11 cellular contexts compared by ENCODE assay signal in the genomic region with DNA sequence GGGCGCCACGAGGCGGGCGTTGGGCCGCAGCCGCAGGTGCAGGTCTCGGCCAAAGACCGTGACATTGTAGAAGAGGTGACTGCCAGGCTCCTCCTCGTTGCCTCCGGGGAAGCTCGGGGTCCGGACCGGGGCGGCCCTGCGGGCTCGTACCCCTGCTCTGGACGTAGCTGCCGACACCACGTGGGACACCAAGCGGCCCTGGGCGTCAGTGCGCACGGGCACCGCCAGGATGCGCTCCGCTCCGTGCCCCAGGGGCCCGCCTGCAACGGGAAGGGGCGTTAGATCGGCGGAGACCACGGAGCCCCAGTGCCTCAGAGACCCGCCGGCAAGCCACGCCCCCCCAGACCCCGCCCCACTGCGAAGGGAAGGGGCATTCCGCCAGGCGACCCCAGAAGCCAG. TPM values are rescaled to one million over a fixed set of nuclear protein-coding genes. Genes with fewer than 3 reads are reported as not detected.
DNase-seq lines count a peak whose midpoint lies in the region; ATAC-seq and TF ChIP-seq lines count a peak whose summit lies in the region.
"Had no signal": no experiment of that assay in that cellular context is flagged by ENCODE, and none has a peak within 500 bp of the region (broad histone marks: within the 10 kb centered on the region; RNA-seq: fewer than 3 reads in every experiment).

No MANE protein-coding gene starts in this region.

- TF ChIP-seq CTCF in Panc1 (IDR thresholded peaks at IDR 0.05) (no peak; the same call in 1 of the 2 replicates), gastroesophageal sphincter (IDR thresholded peaks at IDR 0.05) (peak in 3 of 4 experiments; percentile 51 to 80 (median 72)), prostate gland (IDR thresholded peaks at IDR 0.05) (peak in 2 of 4 experiments; percentile 28 to 30)

- no peaks in the 10 kb centered on the region; the same call in 1 of the 2 replicates for H3K27me3 ChIP-seq in Panc1 (ENCODE audit: control insufficient read depth, insufficient read depth, low read length)
- H3K27me3 ChIP-seq in gastroesophageal sphincter = peaks cover 69% of the 10 kb centered on the region
- peaks cover 10% of the 10 kb centered on the region for H3K27me3 ChIP-seq in prostate gland (replicated peaks; ENCODE audit: insufficient read depth)

- H3K4me3 Mint-ChIP-seq in T-cell = peak overlapping the region in 1 of 3 donors; percentile 61
- H3K4me3 Mint-ChIP-seq: stimulated activated naive CD8-positive, alpha-beta T cell treated with anti-CD3 and anti-CD28 coated beads, Interleukin-15, Interleukin-2, amounts not matched to agents 100 ng/mL and 50 ng/mL, for 24 hours had no signal

- in situ Hi-C loops in Panc1 (cut with HindIII; ENCODE audit: low pct_unique_long_range_greater_than_20kb, low sequenced_read_pairs) = no loop called here

- H3K9me3 Mint-ChIP-seq in T-cell = no peaks in the 10 kb centered on the region
- H3K9me3 Mint-ChIP-seq: dendritic cell treated with granulocyte-macrophage colony-stimulating factor and Interleukin-4, amounts not matched to agents 40 ng/mL and 50 ng/mL, for 4 days; IgD-negative memory B cell; stimulated activated naive CD8-positive, alpha-beta T cell treated with anti-CD3 and anti-CD28 coated beads, Interleukin-15, Interleukin-2, amounts not matched to agents 100 ng/mL and 50 ng/mL, for 24 hours had no signal

- TF ChIP-seq EP300 in gastroesophageal sphincter (IDR thresholded peaks at IDR 0.05) = no peak

- no peak overlapping the region for H3K27ac ChIP-seq in Panc1 (ENCODE audit: low read length)
- peak overlapping the region in 2 of 4 donors; percentile 76 to 83 for H3K27ac ChIP-seq in gastroesophageal sphincter
- H3K27ac ChIP-seq in prostate gland = no peak overlapping the region

- peaks cover 7 to 21% (median 15%) of the 10 kb centered on the region in 3 donors for H3K4me1 Mint-ChIP-seq in T-cell

- H3K36me3 ChIP-seq in Panc1 (ENCODE audit: control insufficient read depth, insufficient read depth, low read length) = no peaks in the 10 kb centered on the region
- H3K36me3 ChIP-seq in gastroesophageal sphincter = peaks cover 0 to 7% of the 10 kb centered on the region in 2 donors
- no peaks in the 10 kb centered on the region for H3K36me3 ChIP-seq in prostate gland

- ATAC-seq in Panc1 = peak; percentile 62
- peak; percentile 40 for ATAC-seq in gastroesophageal sphincter
- no peak for ATAC-seq in GM21717 (IDR thresholded peaks at IDR 0.05; ENCODE audit: unreplicated experiment)
- ATAC-seq in T-cell (replicated peaks in 1 of 4) = no peak
- ATAC-seq in GM21360 (IDR thresholded peaks at IDR 0.05; ENCODE audit: unreplicated experiment) = no peak

- peak; percentile 74 for DNase-seq in ELF-1 (ENCODE audit: low read depth, low spot score)
- DNase-seq in Panc1 (ENCODE audit: low read depth, low spot score) = no peak
- DNase-seq in prostate gland (ENCODE audit: low spot score) = no peak
- no peak for DNase-seq in T-cell
- no peak for DNase-seq in posterior vena cava (ENCODE audit: low spot score)

- no peaks in the 10 kb centered on the region for H3K9me3 ChIP-seq in Panc1 (ENCODE audit: control insufficient read depth, insufficient read depth, low read depth, low read length)
- no peaks in the 10 kb centered on the region for H3K9me3 ChIP-seq in gastroesophageal sphincter
- no peaks in the 10 kb centered on the region for H3K9me3 ChIP-seq in prostate gland

- intact Hi-C loops in Panc1 (cut with micrococcal nuclease; ENCODE audit: unreplicated experiment) = no loop called here
- intact Hi-C loops in prostate gland (cut with DNase I) = loop anchor here (5.0 kb wide), 1 partner anchor 148 kb away; no protein-coding TSS in a partner anchor
- intact Hi-C loops in posterior vena cava (cut with DNase I) = loop anchor here in 1 of 2 donors (1.0 kb wide), 2 partner anchors 70 to 179 kb away; no protein-coding TSS in a partner anchor

- no peak overlapping the region for H3K27ac Mint-ChIP-seq in T-cell
- H3K27ac Mint-ChIP-seq: dendritic cell treated with granulocyte-macrophage colony-stimulating factor and Interleukin-4, amounts not matched to agents 40 ng/mL and 50 ng/mL, for 4 days; IgD-negative memory B cell; stimulated activated naive CD8-positive, alpha-beta T cell treated with anti-CD3 and anti-CD28 coated beads, Interleukin-15, Interleukin-2, amounts not matched to agents 100 ng/mL and 50 ng/mL, for 24 hours had no signal

- TF ChIP-seq POLR2A in gastroesophageal sphincter (IDR thresholded peaks at IDR 0.05) (no peak), prostate gland (IDR thresholded peaks at IDR 0.05) (no peak)

- CTCF ChIA-PET in Panc1 (lab: Charles Lee) = interaction anchor here (0.6 kb wide), 1 partner anchor 205 kb away, joined by 5 read pairs; no protein-coding TSS in a partner anchor
- CTCF ChIA-PET in T-cell (lab: Charles Lee) = no interaction called here

- BruUV-seq in Panc1 (replicated peaks; lab: Mats Ljungman, UMichigan) = no TSS peak

- H3K4me3 ChIP-seq in Panc1 (ENCODE audit: low read depth in 2 of 2, low read length in 2 of 2) (peak overlapping the region; percentile 15 to 24; a peak in 3 of 4 replicates), gastroesophageal sphincter (peak overlapping the region; percentile 41 to 76), prostate gland (peak overlapping the region; percentile 40 to 43)

- no CpG with 5 or more reads among the region's 40 CpGs for WGBS in gastroesophageal sphincter (ENCODE audit: low coverage in 1 of 2), 2 donors
- WGBS in prostate gland = under 1% methylated on average over 34 of the region's 40 CpGs

- POLR2A ChIA-PET in Panc1 (lab: Charles Lee) (no interaction called here), T-cell (lab: Charles Lee) (no interaction called here)

- H3K36me3 Mint-ChIP-seq in T-cell = no peaks in the 10 kb centered on the region
- H3K36me3 Mint-ChIP-seq: IgD-negative memory B cell had no signal

- peaks cover 47 to 62% of the 10 kb centered on the region in 2 donors for H3K27me3 Mint-ChIP-seq in T-cell

- H3K4me1 ChIP-seq in Panc1 (ENCODE audit: control insufficient read depth, insufficient read depth, low read length) = no peaks in the 10 kb centered on the region; the same call in 1 of the 2 replicates
- peaks cover 0 to 44% (median 17%) of the 10 kb centered on the region in 3 donors for H3K4me1 ChIP-seq in gastroesophageal sphincter
- peaks cover 9% of the 10 kb centered on the region for H3K4me1 ChIP-seq in prostate gland (replicated peaks)

RNA-seq across cellular contexts. Expression of a gene that starts 1.4 kb away (rescaled TPM):
- total RNA-seq in Panc1 (2021; ENCODE audit: unreplicated experiment) = 0.13 TPM
- polyA plus RNA-seq in Panc1 (2012; ENCODE audit: insufficient read length) = 0.10 TPM
- 10 to 100 TPM; 14.8 to 24.8 (median 22.6) TPM for total RNA-seq in gastroesophageal sphincter
- 10 to 100 TPM in 1 of 2 donors, 1 to 10 TPM in 1; 2.0 to 20.3 TPM for total RNA-seq in prostate gland
- under 1 TPM in 2 of 5 donors, not detected in 3; 0.09 to 0.23 TPM for total RNA-seq in T-cell
- total RNA-seq in posterior vena cava = 10 to 100 TPM; 27.1 to 62.0 TPM
- polyA plus RNA-seq: IgD-negative memory B cell had no signal

Comparison
In these comparisons a context has a peak if more than half of its experiments do, and no peak if none do; other contexts are left out.
1. ATAC-seq: peak in Panc1 (single experiment) and gastroesophageal sphincter (single experiment); none in GM21717 (single experiment), T-cell (0 of 4) and GM21360 (single experiment).
2. Peak in every context shown above with its lines, with median percentiles within 50 percentile points of each other: H3K4me3 ChIP-seq.